In the genomic region with DNA sequence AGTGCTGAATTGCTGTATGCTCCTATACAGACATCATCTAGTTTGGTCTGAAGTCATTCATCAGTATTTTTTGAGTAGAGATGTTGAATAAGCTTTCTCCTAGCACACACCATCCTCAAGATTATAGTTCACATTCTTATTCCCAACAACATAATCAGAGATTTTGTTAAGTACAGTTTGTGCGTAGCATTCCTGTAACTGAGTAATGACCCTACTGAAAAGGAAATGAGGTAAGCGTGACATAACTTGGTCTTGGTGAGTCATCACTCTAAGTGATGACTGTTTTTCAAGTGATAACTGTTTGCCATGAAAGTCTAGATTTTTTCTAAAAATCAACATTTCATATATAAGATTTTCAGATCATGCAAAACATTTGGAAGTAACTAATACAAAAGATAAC, we compare ENCODE assay signal across 12 cellular contexts. TPM values are rescaled to one million over a fixed set of nuclear protein-coding genes. Genes with fewer than 3 reads are reported as not detected.
DNase-seq lines count a peak whose midpoint lies in the region; ATAC-seq and TF ChIP-seq lines count a peak whose summit lies in the region.
"Had no signal": no experiment of that assay in that cellular context is flagged by ENCODE, and none has a peak within 500 bp of the region (broad histone marks: within the 10 kb centered on the region; RNA-seq: fewer than 3 reads in every experiment).

No MANE protein-coding gene starts in this region.

- POLR2A ChIA-PET in CD4-positive, alpha-beta T cell (lab: Charles Lee), result no interaction called here

- H4K12ac ChIP-seq in trophoblast cell (ENCODE audit: low read depth, low read length), result no peak overlapping the region

- no peaks in the 10 kb centered on the region for H3K36me3 Mint-ChIP-seq in CD4-positive, alpha-beta T cell (ENCODE audit: low read depth)
- H3K36me3 Mint-ChIP-seq in natural killer cell, result no peaks in the 10 kb centered on the region

- no peaks in the 10 kb centered on the region for H3K27me3 ChIP-seq in trophoblast cell (ENCODE audit: insufficient read depth, low read length)
- peaks cover 5% of the 10 kb centered on the region for H3K27me3 ChIP-seq in CD4-positive, alpha-beta T cell (ENCODE audit: control insufficient read depth, insufficient read depth, low read length)

- H2BK12ac ChIP-seq in trophoblast cell (ENCODE audit: low read length), result no peak overlapping the region

- H3K79me2 ChIP-seq in trophoblast cell (ENCODE audit: control insufficient read depth, insufficient read depth, low read length, poor library complexity), result no peaks in the 10 kb centered on the region

- no peak overlapping the region for H3K18ac ChIP-seq in trophoblast cell (ENCODE audit: low read length)

- no peak overlapping the region for H4K8ac ChIP-seq in trophoblast cell (ENCODE audit: low read depth, low read length)

- no CpG with 5 or more reads among the region's 2 CpGs for WGBS in trophoblast cell (ENCODE audit: extremely low coverage, insufficient coverage, insufficient read length)

- H3K4ac ChIP-seq in trophoblast cell (ENCODE audit: low read depth, low read length), result no peak overlapping the region

- peaks cover 31% of the 10 kb centered on the region for H3K27me3 Mint-ChIP-seq in CD4-positive, alpha-beta T cell
- H3K27me3 Mint-ChIP-seq in natural killer cell (ENCODE audit: low read depth in 2 of 2), result peaks cover 5 to 19% of the 10 kb centered on the region in 2 donors

- no peak overlapping the region for H4K91ac ChIP-seq in trophoblast cell (ENCODE audit: low read depth, low read length)

- H3K14ac ChIP-seq in trophoblast cell (ENCODE audit: low read length), result no peak overlapping the region

- no peaks in the 10 kb centered on the region for H3K36me3 ChIP-seq in trophoblast cell (ENCODE audit: control insufficient read depth in 1 of 2, insufficient read depth in 2 of 2, low read length in 2 of 2)

- peak overlapping the region; percentile 95 for H3K27ac ChIP-seq in trophoblast cell (ENCODE audit: low read depth, low read length)
- H3K27ac ChIP-seq in CD4-positive, alpha-beta T cell (ENCODE audit: low read depth, low read length), result no peak overlapping the region

- H2BK120ac ChIP-seq in trophoblast cell (ENCODE audit: insufficient read depth, low read length, poor library complexity), result no peak overlapping the region

- H3K4me2 ChIP-seq in trophoblast cell (ENCODE audit: low read length), result peak overlapping the region; percentile 51

- H2AK5ac ChIP-seq in trophoblast cell (ENCODE audit: low read length), result no peak overlapping the region

- H3K23ac ChIP-seq in trophoblast cell (ENCODE audit: low read length), result no peak overlapping the region

- DNase-seq in EH (ENCODE audit: low read depth), result peak; percentile 83
- DNase-seq in NCI-H226, result peak; percentile 79
- peak; percentile 80 for DNase-seq in epithelial cell of esophagus (ENCODE audit: low read depth)
- DNase-seq in trophoblast cell, result peak; percentile 51 to 91
- no peak for DNase-seq in CD4-positive, alpha-beta T cell
- DNase-seq in posterior cingulate gyrus, result no peak
- DNase-seq in natural killer cell, result no peak
- DNase-seq: amniotic stem cell, MV-4-11, NCI-H446, RPMI8226 had no signal

- peaks cover 0 to 9% of the 10 kb centered on the region in 2 experiments for H3K4me1 ChIP-seq in trophoblast cell (ENCODE audit: control insufficient read depth in 1 of 2, insufficient read depth in 2 of 2, low read length in 2 of 2)

- no peaks in the 10 kb centered on the region for H3K9me3 ChIP-seq in trophoblast cell (ENCODE audit: insufficient read depth, low read depth, low read length)
- H3K9me3 ChIP-seq in CD4-positive, alpha-beta T cell (ENCODE audit: control insufficient read depth, low read length), result no peaks in the 10 kb centered on the region

- intact Hi-C loops in CD4-positive, alpha-beta T cell (cut with DNase I, micrococcal nuclease), result no loop called here
- intact Hi-C loops in posterior cingulate gyrus (cut with DNase I) (no loop called here), natural killer cell (cut with micrococcal nuclease) (no loop called here)

- H3K27ac Mint-ChIP-seq in CD4-positive, alpha-beta T cell, result no peak overlapping the region
- H3K27ac Mint-ChIP-seq in natural killer cell, result no peak overlapping the region

- no peaks in the 10 kb centered on the region for H3K9me3 Mint-ChIP-seq in CD4-positive, alpha-beta T cell
- no peaks in the 10 kb centered on the region for H3K9me3 Mint-ChIP-seq in natural killer cell
- H3K9me3 Mint-ChIP-seq: nephron had no signal

- H2BK5ac ChIP-seq in trophoblast cell (ENCODE audit: low read depth, low read length, poor library complexity), result no peak overlapping the region

- H3K79me1 ChIP-seq in trophoblast cell (ENCODE audit: low read length), result peaks cover 15% of the 10 kb centered on the region

- no peak overlapping the region for H3K9ac ChIP-seq in trophoblast cell (ENCODE audit: low read length)

- H3K4me3 ChIP-seq in epithelial cell of esophagus (ENCODE audit: low read length) (no peak overlapping the region), trophoblast cell (ENCODE audit: low read depth, low read length) (no peak overlapping the region)

- no peak overlapping the region for H3K4me3 Mint-ChIP-seq in CD4-positive, alpha-beta T cell
- no peak overlapping the region for H3K4me3 Mint-ChIP-seq in natural killer cell
- H3K4me3 Mint-ChIP-seq: nephron had no signal

- TF ChIP-seq CTCF in epithelial cell of esophagus (IDR thresholded peaks at IDR 0.05; ENCODE audit: insufficient read depth, low read depth, low read length, missing control alignments) (no peak), natural killer cell (IDR thresholded peaks at IDR 0.05) (no peak)
- no peak for TF ChIP-seq CTCF in CD4-positive, alpha-beta T cell (IDR thresholded peaks at IDR 0.05)

- ATAC-seq in CD4-positive, alpha-beta T cell (ENCODE audit: poor library complexity), result no peak
- no peak for ATAC-seq in natural killer cell

- CTCF ChIA-PET in CD4-positive, alpha-beta T cell (lab: Charles Lee), result no interaction called here

- H3K4me1 Mint-ChIP-seq in CD4-positive, alpha-beta T cell (ENCODE audit: low read depth), result no peaks in the 10 kb centered on the region
- no peaks in the 10 kb centered on the region for H3K4me1 Mint-ChIP-seq in natural killer cell

- no peak overlapping the region for H2AFZ ChIP-seq in trophoblast cell (ENCODE audit: insufficient read depth, low read length, poor library complexity)

RNA-seq across cellular contexts. Expression of gene FAM216B, which starts 18.5 kb away (rescaled TPM):
- polyA plus RNA-seq in trophoblast cell (2013), result not detected in 2 replicates
- not detected for total RNA-seq in CD4-positive, alpha-beta T cell
- not detected for total RNA-seq in natural killer cell

Comparison
In these comparisons a context has a peak if more than half of its experiments do, and no peak if none do; other contexts are left out.
1. DNase-seq: peak in EH (single experiment), NCI-H226 (single experiment), epithelial cell of esophagus (single experiment) and trophoblast cell (2 of 2); none in CD4-positive, alpha-beta T cell (0 of 10), posterior cingulate gyrus (0 of 10) and natural killer cell (single experiment).